In genomic region chr7:32501522-32501921, GRCh38 we compare ENCODE assay signal across 8 cellular contexts. TPM values are rescaled to one million over a fixed set of nuclear protein-coding genes. Genes with fewer than 3 reads are reported as not detected.
DNase-seq lines count a peak whose midpoint lies in the region; FAIRE-seq and TF ChIP-seq lines count a peak whose summit lies in the region.

No MANE protein-coding gene starts in this region.

- peaks cover 98% of the 10 kb centered on the region for H3K79me2 ChIP-seq in Karpas-422 (ENCODE audit: low read length)
- H3K79me2 ChIP-seq in mammary epithelial cell (ENCODE audit: insufficient read depth, low read length) = peaks cover 95% of the 10 kb centered on the region

- DNase-seq in Karpas-422 = peak; percentile 22
- peak; percentile 54 for DNase-seq in mammary epithelial cell
- DNase-seq in myocyte (ENCODE audit: low read depth) = peak; percentile 43
- DNase-seq in GM12892 (ENCODE audit: insufficient read length) = no peak
- DNase-seq in cerebellar nuclear complex (lab: John Stamatoyannopoulos, UW) = no peak
- DNase-seq in NCI-H2227 treated with DMSO at 0.1 percent for 48 hours (lab: John Stamatoyannopoulos, UW) = no peak
- DNase-seq in Ammon's horn (ENCODE audit: low spot score) = no peak

- WGBS in mammary epithelial cell (ENCODE audit: low coverage, missing lambda C conversion rate) = 0% methylated on average over 1 of the region's 1 CpG

- peaks cover 0 to 86% (median 35%) of the 10 kb centered on the region in 11 experiments; a peak in 13 of 22 replicates for H4K20me1 ChIP-seq in BLaER1 treated with 17β-estradiol and CSF1 and Interleukin-3, amounts not matched to agents 10 nM and 100 nM
- H4K20me1 ChIP-seq in Karpas-422 (ENCODE audit: insufficient read depth, low read depth, low read length) (no peaks in the 10 kb centered on the region), mammary epithelial cell (ENCODE audit: insufficient read depth, low read length) (no peaks in the 10 kb centered on the region)

- H3K4me2 ChIP-seq in BLaER1 treated with 17β-estradiol and CSF1 and Interleukin-3, amounts not matched to agents 10 nM and 100 nM = peak overlapping the region; percentile 0 to 91 (median 61); a peak in 18 of 22 replicates
- H3K4me2 ChIP-seq in Karpas-422 (ENCODE audit: low read depth, low read length, poor library complexity, severe bottlenecking) = peak overlapping the region; percentile 21
- peak overlapping the region; percentile 53 for H3K4me2 ChIP-seq in mammary epithelial cell (ENCODE audit: insufficient read depth, low read depth, low read length)

- peaks cover 5 to 49% (median 27%) of the 10 kb centered on the region in 11 experiments; a peak in 18 of 22 replicates for H3K9me3 ChIP-seq in BLaER1 treated with 17β-estradiol and CSF1 and Interleukin-3, amounts not matched to agents 10 nM and 100 nM (replicated peaks in 1 of 11)
- H3K9me3 ChIP-seq in Karpas-422 (ENCODE audit: low read length) (0 out of 2 replicates have a peak, but pooled peaks cover 4% of the 10 kb centered on the region), mammary epithelial cell (replicated peaks; ENCODE audit: insufficient read depth, low read length) (no peaks in the 10 kb centered on the region)

- in situ Hi-C loops in mammary epithelial cell (cut with MboI; ENCODE audit: low sequenced_read_pairs in 2 of 2) = no loop called here

- no peak for TF ChIP-seq POLR2A in GM12892 (IDR thresholded peaks at IDR 0.05; ENCODE audit: low read depth, low read length)

- H3K36me3 ChIP-seq in BLaER1 treated with 17β-estradiol and CSF1 and Interleukin-3, amounts not matched to agents 10 nM and 100 nM = peaks cover 17 to 55% (median 42%) of the 10 kb centered on the region in 11 experiments; a peak in 21 of 22 replicates
- H3K36me3 ChIP-seq in Karpas-422 (ENCODE audit: insufficient read depth, low read length) = peaks cover 30% of the 10 kb centered on the region
- H3K36me3 ChIP-seq in mammary epithelial cell (ENCODE audit: insufficient read depth, low read length) = no peaks in the 10 kb centered on the region

- CTCF ChIA-PET in mammary epithelial cell (lab: Charles Lee; ENCODE audit: low non-redundant PET) = no interaction called here

- H3K9me2 ChIP-seq in Karpas-422 (replicated peaks; ENCODE audit: insufficient read depth, low read length) = no peaks in the 10 kb centered on the region

- peak overlapping the region; percentile 28 to 86 (median 74); a peak in 21 of 22 replicates for H3K27ac ChIP-seq in BLaER1 treated with 17β-estradiol and CSF1 and Interleukin-3, amounts not matched to agents 10 nM and 100 nM
- H3K27ac ChIP-seq in Karpas-422 (ENCODE audit: low read length) = peak overlapping the region; percentile 29; the same call in 1 of the 2 replicates
- peak overlapping the region; percentile 43 for H3K27ac ChIP-seq in mammary epithelial cell (ENCODE audit: insufficient read depth, low read depth, low read length)

- dilution Hi-C loops in mammary epithelial cell (cut with HindIII; ENCODE audit: low sequenced_read_pairs) = no loop called here

- H2AFZ ChIP-seq in Karpas-422 (ENCODE audit: low read length) = no peak overlapping the region
- no peak overlapping the region for H2AFZ ChIP-seq in mammary epithelial cell (ENCODE audit: low read depth, low read length)

- no TSS peak for BruUV-seq in mammary epithelial cell (replicated peaks; lab: Mats Ljungman, UMichigan)

- H3K27me3 ChIP-seq in BLaER1 treated with 17β-estradiol and CSF1 and Interleukin-3, amounts not matched to agents 10 nM and 100 nM = no peaks in the 10 kb centered on the region
- H3K27me3 ChIP-seq in Karpas-422 (ENCODE audit: low read length) (no peaks in the 10 kb centered on the region), mammary epithelial cell (ENCODE audit: insufficient read depth, low read length) (no peaks in the 10 kb centered on the region)

- peak overlapping the region in 10 of 11 experiments; percentile 28 to 74 (median 60); a peak in 16 of 22 replicates for H3K9ac ChIP-seq in BLaER1 treated with 17β-estradiol and CSF1 and Interleukin-3, amounts not matched to agents 10 nM and 100 nM
- no peak overlapping the region for H3K9ac ChIP-seq in Karpas-422 (ENCODE audit: low read length)
- no peak overlapping the region for H3K9ac ChIP-seq in mammary epithelial cell (ENCODE audit: insufficient read depth, low read length)

- H3K4me1 ChIP-seq in BLaER1 treated with 17β-estradiol and CSF1 and Interleukin-3, amounts not matched to agents 10 nM and 100 nM = peaks cover 16 to 59% (median 33%) of the 10 kb centered on the region in 10 experiments
- H3K4me1 ChIP-seq in Karpas-422 (ENCODE audit: low read length) (peaks cover 22% of the 10 kb centered on the region), mammary epithelial cell (ENCODE audit: insufficient read depth, low read length) (peaks cover 32% of the 10 kb centered on the region)

- TF ChIP-seq CTCF in mammary epithelial cell (conservative IDR thresholded peaks at IDR 0.05 in 1 of 2, IDR thresholded peaks at IDR 0.05 in 1 of 2; ENCODE audit: extremely low read depth in 1 of 2, insufficient read depth in 1 of 2, low read depth in 1 of 2, low read length in 2 of 2) = no peak

- FAIRE-seq in GM12892 (lab: Jason Lieb, UNC) = no peak

- peak overlapping the region in 4 of 10 experiments; percentile 2 to 51 (median 14); a peak in 4 of 20 replicates for H3K4me3 ChIP-seq in BLaER1 treated with 17β-estradiol and CSF1 and Interleukin-3, amounts not matched to agents 10 nM and 100 nM
- H3K4me3 ChIP-seq in Karpas-422 (ENCODE audit: low read length) (no peak overlapping the region), mammary epithelial cell (replicated peaks in 1 of 3; ENCODE audit: insufficient read depth in 1 of 3, low read depth in 2 of 3, low read length in 3 of 3) (no peak overlapping the region)

- intact Hi-C loops in mammary epithelial cell (cut with micrococcal nuclease) = no loop called here

RNA-seq across cellular contexts. Expression of gene AVL9, which starts 6.2 kb away (rescaled TPM):
- 32.9 and 41.4 TPM in 2 replicates for total RNA-seq in Karpas-422 (2014; rRNA removed; shearing (Covaris generic); ENCODE audit: low replicate concordance)
- total RNA-seq in mammary epithelial cell (10 to 100 TPM; 30.2 to 31.3 TPM), myocyte (44.4 and 50.8 TPM in 2 replicates)
- 8.3 TPM for polyA plus RNA-seq in mammary epithelial cell
- 50.3 TPM for polyA minus RNA-seq in mammary epithelial cell
- 19.0 TPM for polyA plus RNA-seq in myocyte (2012)
- 16.9 TPM for polyA plus RNA-seq in GM12892 (2012; ENCODE audit: missing spikeins)

RNA-seq across cellular contexts. Expression of gene LSM5, which starts 11.3 kb away (rescaled TPM):
- total RNA-seq in Karpas-422 (2014; rRNA removed; shearing (Covaris generic); ENCODE audit: low replicate concordance) = 24.0 and 47.8 TPM in 2 replicates
- total RNA-seq in mammary epithelial cell (10 to 100 TPM; 15.7 to 55.6 TPM), myocyte (26.3 and 27.5 TPM in 2 replicates)
- polyA plus RNA-seq in mammary epithelial cell = 37.0 TPM
- polyA minus RNA-seq in mammary epithelial cell = 6.9 TPM
- polyA plus RNA-seq in myocyte (2012) = 38.5 TPM
- polyA plus RNA-seq in GM12892 (2012; ENCODE audit: missing spikeins) = 102 TPM

Comparison
In these comparisons a context has a peak if more than half of its experiments do, and no peak if none do; other contexts are left out.
1. H3K9ac ChIP-seq: peak in BLaER1 treated with 17β-estradiol and CSF1 and Interleukin-3, amounts not matched to agents 10 nM and 100 nM (10 of 11); none in Karpas-422 (single experiment) and mammary epithelial cell (single experiment).
2. DNase-seq: peak in Karpas-422 (single experiment), mammary epithelial cell (single experiment) and myocyte (single experiment); none in GM12892 (single experiment), cerebellar nuclear complex (0 of 2), NCI-H2227 treated with DMSO at 0.1 percent for 48 hours (single experiment) and Ammon's horn (single experiment).
3. Peak in every context shown above with its lines, with median percentiles within 50 percentile points of each other: H3K27ac ChIP-seq and H3K4me2 ChIP-seq.